In the genomic region with DNA sequence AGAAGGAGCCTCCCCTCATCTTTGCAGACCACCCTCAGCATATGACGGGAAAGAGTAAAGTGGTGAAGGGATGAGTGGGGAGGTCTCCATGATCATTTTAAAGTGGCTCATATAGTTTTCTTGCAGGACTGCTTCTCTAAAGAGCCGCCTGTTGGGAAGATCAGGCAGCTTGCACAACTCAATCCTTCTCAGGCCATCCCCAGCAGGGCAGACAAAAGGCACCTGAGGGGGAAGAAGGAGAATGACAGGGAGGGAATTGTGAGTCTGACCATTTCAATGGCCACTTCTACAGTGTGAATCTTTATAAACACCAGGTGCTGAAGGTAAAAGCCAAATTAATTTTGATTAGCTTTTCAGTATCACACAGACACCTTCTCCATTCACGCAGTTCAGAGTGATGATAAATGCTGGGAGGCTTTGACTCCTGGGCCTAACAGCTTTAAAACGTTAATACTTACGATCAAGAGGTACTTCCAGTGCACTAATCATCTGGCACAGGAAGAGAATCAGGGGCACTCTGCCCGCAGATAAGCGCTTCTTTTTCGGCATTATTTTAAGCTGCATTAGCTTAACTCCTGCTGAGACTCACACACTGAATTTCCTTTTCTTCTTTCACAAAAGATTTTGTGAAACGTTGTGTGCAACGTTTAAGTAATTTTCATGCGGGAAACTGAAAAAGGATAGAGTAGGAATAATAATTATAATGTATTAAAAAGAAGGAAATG, we compare ENCODE assay signal across 22 cellular contexts.
DNase-seq lines count a peak whose midpoint lies in the region; ATAC-seq and TF ChIP-seq lines count a peak whose summit lies in the region.
"Had no signal": no experiment of that assay in that cellular context is flagged by ENCODE, and none has a peak within 500 bp of the region (broad histone marks: within the 10 kb centered on the region; RNA-seq: fewer than 3 reads in every experiment).

No MANE protein-coding gene starts in this region.

- no peaks in the 10 kb centered on the region for H3K36me3 ChIP-seq in stomach
- H3K36me3 ChIP-seq: BLaER1, tibial artery had no signal

- no peaks in the 10 kb centered on the region for H3K4me1 ChIP-seq in stomach
- H3K4me1 ChIP-seq: psoas muscle, tibial artery had no signal

- no peak overlapping the region for H3K4me3 ChIP-seq in stomach
- H3K4me3 ChIP-seq: BLaER1, psoas muscle, tibial artery had no signal

- H3K27me3 Mint-ChIP-seq in WTC11 (ENCODE audit: low read depth): no peaks in the 10 kb centered on the region

- no peak overlapping the region for H3K4me3 Mint-ChIP-seq in WTC11
- H3K4me3 Mint-ChIP-seq: activated CD4-positive, alpha-beta T cell treated with anti-CD3 and anti-CD28 coated beads for 36 hours; activated naive CD4-positive, alpha-beta T cell treated with anti-CD3 and anti-CD28 coated beads for 36 hours; IgD-negative memory B cell; immature natural killer cell; naive B cell; stimulated activated memory B cell treated with anti-CD40 and anti-IgM and Interleukin-4, amounts not matched to agents 10 μg/mL and 1 μg/mL and 100 μg/mL, for 72 hours; T-helper 1 cell treated with Interleukin-12 subunit alpha and Interleukin-12 subunit beta and Interleukin-4 antibody, amounts not matched to agents 30 μg/mL and 1 μg/mL, for 36 hours had no signal

- H3K27me3 ChIP-seq in stomach: no peaks in the 10 kb centered on the region
- H3K27me3 ChIP-seq: BLaER1, tibial artery had no signal

- H3K9me3 ChIP-seq in stomach: no peaks in the 10 kb centered on the region
- H3K9me3 ChIP-seq: BLaER1, psoas muscle, tibial artery had no signal

- no peak overlapping the region for H3K27ac ChIP-seq in stomach
- H3K27ac ChIP-seq: BLaER1, psoas muscle, tibial artery had no signal

- intact Hi-C loops in stomach (cut with DNase I; ENCODE audit: low total_unique reads): no loop called here

- peak; percentile 67 for ATAC-seq in WTC11
- ATAC-seq in SK-N-SH treated with all-trans-retinoic acid at 6 μM for 48 hours: no peak
- ATAC-seq: activated CD4-positive, alpha-beta T cell treated with anti-CD3 and anti-CD28 coated beads for 36 hours; esophagus mucosa; psoas muscle; stimulated activated memory B cell treated with anti-CD40 and anti-IgM and Interleukin-4, amounts not matched to agents 10 μg/mL and 1 μg/mL and 100 μg/mL, for 72 hours had no signal

- no peak for TF ChIP-seq EP300 in stomach (IDR thresholded peaks at IDR 0.05)

- WGBS in stomach, 5 donors: 68 to 77% (median 71%) methylated on average over 11 of the region's 11 CpGs

- no peaks in the 10 kb centered on the region for H3K36me3 Mint-ChIP-seq in WTC11
- H3K36me3 Mint-ChIP-seq: immature natural killer cell; naive B cell; stimulated activated memory B cell treated with anti-CD40 and anti-IgM and Interleukin-4, amounts not matched to agents 10 μg/mL and 1 μg/mL and 100 μg/mL, for 72 hours had no signal

- H3K9me3 Mint-ChIP-seq in WTC11: no peaks in the 10 kb centered on the region
- H3K9me3 Mint-ChIP-seq: activated naive CD4-positive, alpha-beta T cell treated with anti-CD3 and anti-CD28 coated beads for 36 hours; stimulated activated memory B cell treated with anti-CD40 and anti-IgM and Interleukin-4, amounts not matched to agents 10 μg/mL and 1 μg/mL and 100 μg/mL, for 72 hours; T-helper 1 cell treated with Interleukin-12 subunit alpha and Interleukin-12 subunit beta and Interleukin-4 antibody, amounts not matched to agents 30 μg/mL and 1 μg/mL, for 36 hours had no signal

- CTCF ChIA-PET in WTC11 (lab: Charles Lee): interaction anchor here (0.6 kb wide), 1 partner anchor 146 kb away, joined by 3 read pairs; no protein-coding TSS in a partner anchor

- POLR2A ChIA-PET in WTC11 (lab: Charles Lee): interaction anchor here (0.6 kb wide), 1 partner anchor 217 kb away, joined by 4 read pairs; no protein-coding TSS in a partner anchor

- peak; percentile 60 for DNase-seq in NCI-H1105 (lab: John Stamatoyannopoulos, UW)
- DNase-seq in NCI-H345 (lab: John Stamatoyannopoulos, UW): peak; percentile 80
- no peak for DNase-seq in WTC11 (ENCODE audit: low spot score)
- DNase-seq in retina: peak; percentile 43
- DNase-seq in nucleus accumbens (lab: John Stamatoyannopoulos, UW): no peak
- DNase-seq in stomach: no peak
- DNase-seq: activated CD4-positive, alpha-beta T cell treated with anti-CD3 and anti-CD28 coated beads for 36 hours; activated CD8-positive, alpha-beta memory T cell treated with anti-CD3 and anti-CD28 coated beads, Interleukin-2, amount 50 U/mL, for 48 hours; activated naive CD4-positive, alpha-beta T cell treated with anti-CD3 and anti-CD28 coated beads for 36 hours; cortex of kidney; DMS153; immature natural killer cell; naive B cell; psoas muscle; Right ventricle myocardium superior; tibial artery had no signal

- TF ChIP-seq CTCF in WTC11 (IDR thresholded peaks at IDR 0.05) (no peak), stomach (IDR thresholded peaks at IDR 0.05) (no peak)

- no peak overlapping the region for H3K27ac Mint-ChIP-seq in WTC11
- H3K27ac Mint-ChIP-seq: activated CD4-positive, alpha-beta T cell treated with anti-CD3 and anti-CD28 coated beads for 36 hours; activated naive CD4-positive, alpha-beta T cell treated with anti-CD3 and anti-CD28 coated beads for 36 hours; immature natural killer cell; naive B cell; stimulated activated memory B cell treated with anti-CD40 and anti-IgM and Interleukin-4, amounts not matched to agents 10 μg/mL and 1 μg/mL and 100 μg/mL, for 72 hours; T-helper 1 cell treated with Interleukin-12 subunit alpha and Interleukin-12 subunit beta and Interleukin-4 antibody, amounts not matched to agents 30 μg/mL and 1 μg/mL, for 36 hours had no signal

- H3K4me1 Mint-ChIP-seq in WTC11: peaks cover 61% of the 10 kb centered on the region
- H3K4me1 Mint-ChIP-seq: activated CD4-positive, alpha-beta T cell treated with anti-CD3 and anti-CD28 coated beads for 36 hours; immature natural killer cell; naive B cell had no signal

- no peak for TF ChIP-seq POLR2A in stomach (IDR thresholded peaks at IDR 0.05)

TF ChIP-seq in WTC11, 78 proteins besides CTCF, POLR2A, EP300 and RAD21 (continues in another document):
- TF ChIP-seq TEAD1 (CRISPR knock-in tag; IDR thresholded peaks at IDR 0.05) (no peak), MXD4 (CRISPR knock-in tag; IDR thresholded peaks at IDR 0.05; ENCODE audit: borderline replicate concordance) (no peak), IRF2 (CRISPR knock-in tag; IDR thresholded peaks at IDR 0.05; ENCODE audit: borderline replicate concordance, low read depth) (no peak), GRHL2 (CRISPR knock-in tag; IDR thresholded peaks at IDR 0.05; ENCODE audit: insufficient replicate concordance, severe bottlenecking) (no peak)
- TF ChIP-seq, protein P1, sequence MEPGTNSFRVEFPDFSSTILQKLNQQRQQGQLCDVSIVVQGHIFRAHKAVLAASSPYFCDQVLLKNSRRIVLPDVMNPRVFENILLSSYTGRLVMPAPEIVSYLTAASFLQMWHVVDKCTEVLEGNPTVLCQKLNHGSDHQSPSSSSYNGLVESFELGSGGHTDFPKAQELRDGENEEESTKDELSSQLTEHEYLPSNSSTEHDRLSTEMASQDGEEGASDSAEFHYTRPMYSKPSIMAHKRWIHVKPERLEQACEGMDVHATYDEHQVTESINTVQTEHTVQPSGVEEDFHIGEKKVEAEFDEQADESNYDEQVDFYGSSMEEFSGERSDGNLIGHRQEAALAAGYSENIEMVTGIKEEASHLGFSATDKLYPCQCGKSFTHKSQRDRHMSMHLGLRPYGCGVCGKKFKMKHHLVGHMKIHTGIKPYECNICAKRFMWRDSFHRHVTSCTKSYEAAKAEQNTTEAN (CRISPR knock-in tag; IDR thresholded peaks at IDR 0.05): no peak

TF ChIP-seq in SK-N-SH treated with all-trans-retinoic acid at 6 μM for 48 hours, 23 proteins besides CTCF, POLR2A, EP300 and RAD21 (continues in another document):
- TF ChIP-seq, protein P2, sequence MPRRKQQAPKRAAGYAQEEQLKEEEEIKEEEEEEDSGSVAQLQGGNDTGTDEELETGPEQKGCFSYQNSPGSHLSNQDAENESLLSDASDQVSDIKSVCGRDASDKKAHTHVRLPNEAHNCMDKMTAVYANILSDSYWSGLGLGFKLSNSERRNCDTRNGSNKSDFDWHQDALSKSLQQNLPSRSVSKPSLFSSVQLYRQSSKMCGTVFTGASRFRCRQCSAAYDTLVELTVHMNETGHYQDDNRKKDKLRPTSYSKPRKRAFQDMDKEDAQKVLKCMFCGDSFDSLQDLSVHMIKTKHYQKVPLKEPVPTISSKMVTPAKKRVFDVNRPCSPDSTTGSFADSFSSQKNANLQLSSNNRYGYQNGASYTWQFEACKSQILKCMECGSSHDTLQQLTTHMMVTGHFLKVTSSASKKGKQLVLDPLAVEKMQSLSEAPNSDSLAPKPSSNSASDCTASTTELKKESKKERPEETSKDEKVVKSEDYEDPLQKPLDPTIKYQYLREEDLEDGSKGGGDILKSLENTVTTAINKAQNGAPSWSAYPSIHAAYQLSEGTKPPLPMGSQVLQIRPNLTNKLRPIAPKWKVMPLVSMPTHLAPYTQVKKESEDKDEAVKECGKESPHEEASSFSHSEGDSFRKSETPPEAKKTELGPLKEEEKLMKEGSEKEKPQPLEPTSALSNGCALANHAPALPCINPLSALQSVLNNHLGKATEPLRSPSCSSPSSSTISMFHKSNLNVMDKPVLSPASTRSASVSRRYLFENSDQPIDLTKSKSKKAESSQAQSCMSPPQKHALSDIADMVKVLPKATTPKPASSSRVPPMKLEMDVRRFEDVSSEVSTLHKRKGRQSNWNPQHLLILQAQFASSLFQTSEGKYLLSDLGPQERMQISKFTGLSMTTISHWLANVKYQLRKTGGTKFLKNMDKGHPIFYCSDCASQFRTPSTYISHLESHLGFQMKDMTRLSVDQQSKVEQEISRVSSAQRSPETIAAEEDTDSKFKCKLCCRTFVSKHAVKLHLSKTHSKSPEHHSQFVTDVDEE (CRISPR knock-in tag; IDR thresholded peaks at IDR 0.05): no peak
- TF ChIP-seq TCF4 (CRISPR knock-in tag; IDR thresholded peaks at IDR 0.05; ENCODE audit: borderline replicate concordance) (no peak), ZFP30 (CRISPR knock-in tag; IDR thresholded peaks at IDR 0.05) (no peak), ZNF565 (CRISPR knock-in tag; conservative IDR thresholded peaks at IDR 0.05; ENCODE audit: low read depth) (no peak), ZNF70 (CRISPR knock-in tag; IDR thresholded peaks at IDR 0.05) (no peak)
- TF ChIP-seq, protein P3, sequence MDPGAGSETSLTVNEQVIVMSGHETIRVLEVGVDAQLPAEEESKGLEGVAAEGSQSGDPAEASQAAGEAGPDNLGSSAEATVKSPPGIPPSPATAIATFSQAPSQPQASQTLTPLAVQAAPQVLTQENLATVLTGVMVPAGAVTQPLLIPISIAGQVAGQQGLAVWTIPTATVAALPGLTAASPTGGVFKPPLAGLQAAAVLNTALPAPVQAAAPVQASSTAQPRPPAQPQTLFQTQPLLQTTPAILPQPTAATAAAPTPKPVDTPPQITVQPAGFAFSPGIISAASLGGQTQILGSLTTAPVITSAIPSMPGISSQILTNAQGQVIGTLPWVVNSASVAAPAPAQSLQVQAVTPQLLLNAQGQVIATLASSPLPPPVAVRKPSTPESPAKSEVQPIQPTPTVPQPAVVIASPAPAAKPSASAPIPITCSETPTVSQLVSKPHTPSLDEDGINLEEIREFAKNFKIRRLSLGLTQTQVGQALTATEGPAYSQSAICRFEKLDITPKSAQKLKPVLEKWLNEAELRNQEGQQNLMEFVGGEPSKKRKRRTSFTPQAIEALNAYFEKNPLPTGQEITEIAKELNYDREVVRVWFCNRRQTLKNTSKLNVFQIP (CRISPR knock-in tag; IDR thresholded peaks at IDR 0.05; ENCODE audit: borderline replicate concordance, low read depth): no peak

Comparison
In these comparisons a context has a peak if more than half of its experiments do, and no peak if none do; other contexts are left out.
1. DNase-seq: peak in NCI-H1105 (single experiment), NCI-H345 (single experiment) and retina (single experiment); none in WTC11 (single experiment), nucleus accumbens (0 of 56) and stomach (single experiment).